In the genomic region with DNA sequence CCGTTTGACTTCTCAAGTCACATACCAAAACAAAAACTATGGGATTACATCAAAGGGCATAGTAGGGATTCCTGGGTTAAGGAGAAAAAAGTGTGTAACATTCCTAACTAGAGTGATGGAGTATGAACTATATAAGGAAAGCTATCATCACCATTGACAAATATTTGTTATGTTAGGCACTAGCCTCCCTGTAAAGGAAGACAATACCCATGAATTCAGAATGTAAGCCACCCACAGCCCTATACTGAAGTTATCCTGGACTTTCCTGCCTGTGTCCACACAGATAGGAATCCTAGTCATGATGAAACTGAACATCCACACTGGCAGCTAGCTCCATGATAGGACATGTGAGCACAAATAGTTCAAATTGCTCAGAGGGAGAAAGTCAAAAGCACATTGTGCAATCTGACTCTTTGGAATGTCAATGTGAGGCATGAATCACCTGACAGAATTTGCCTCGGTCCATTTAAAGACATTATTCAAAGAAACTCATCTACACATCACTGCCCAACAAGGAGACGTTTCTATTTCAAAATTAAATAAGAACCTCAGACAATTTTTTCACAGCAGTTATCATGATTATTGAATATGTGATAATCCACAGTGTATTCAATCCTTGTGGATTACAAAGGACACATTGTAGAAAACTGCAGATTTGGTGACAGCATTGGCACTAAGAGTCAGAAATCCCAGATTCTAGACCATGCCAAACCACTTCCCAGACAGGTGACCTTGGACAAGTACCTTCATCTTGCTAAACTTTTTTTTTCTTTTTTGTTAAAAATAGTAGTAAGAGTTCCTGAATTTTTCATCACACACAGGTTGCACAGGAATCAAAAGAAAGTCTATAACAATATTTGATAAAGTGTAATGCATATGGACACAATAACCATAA, we compare ENCODE assay signal across 9 cellular contexts.
DNase-seq lines count a peak whose midpoint lies in the region; ATAC-seq and TF ChIP-seq lines count a peak whose summit lies in the region.
"Had no signal": no experiment of that assay in that cellular context is flagged by ENCODE, and none has a peak within 500 bp of the region (broad histone marks: within the 10 kb centered on the region; RNA-seq: fewer than 3 reads in every experiment).

No MANE protein-coding gene starts in this region.

- no peaks in the 10 kb centered on the region for H3K27me3 ChIP-seq in brain microvascular endothelial cell (replicated peaks)

- H3K4me3 ChIP-seq in brain microvascular endothelial cell (ENCODE audit: low read depth, low read length): no peak overlapping the region

- in situ Hi-C loops in brain microvascular endothelial cell (cut with HindIII; ENCODE audit: low pct_ligation_motif_present, low sequenced_read_pairs): no loop called here

- no peaks in the 10 kb centered on the region for H3K36me3 ChIP-seq in brain microvascular endothelial cell (replicated peaks)

- DNase-seq in HT-29 (ENCODE audit: low spot score): peak; percentile 34
- DNase-seq in brain microvascular endothelial cell: peak; percentile 96
- peak; percentile 99 for DNase-seq in iris pigment epithelial cell (ENCODE audit: low read depth)
- DNase-seq in stromal cell of bone marrow (ENCODE audit: low read depth): peak; percentile 82
- DNase-seq in medulla oblongata (ENCODE audit: extremely low spot score): no peak
- DNase-seq in UCSD-AML1 (lab: John Stamatoyannopoulos, UW; ENCODE audit: unreplicated experiment): no peak
- DNase-seq in NCI-H1436 (lab: John Stamatoyannopoulos, UW): no peak
- DNase-seq: activated T-cell treated with anti-CD3 and anti-CD28 coated beads, Interleukin-2, amount 50 U/mL, for 1 hour had no signal

- TF ChIP-seq CTCF in brain microvascular endothelial cell (IDR thresholded peaks at IDR 0.05; ENCODE audit: low read depth, low read length, missing control alignments): no peak

- peak overlapping the region; percentile 90 for H3K27ac ChIP-seq in brain microvascular endothelial cell

- no peak for ATAC-seq in HG03432 (IDR thresholded peaks at IDR 0.05; ENCODE audit: unreplicated experiment)

Comparison
In these comparisons a context has a peak if more than half of its experiments do, and no peak if none do; other contexts are left out.
1. DNase-seq: peak in HT-29 (single experiment), brain microvascular endothelial cell (single experiment), iris pigment epithelial cell (single experiment) and stromal cell of bone marrow (single experiment); none in medulla oblongata (single experiment), UCSD-AML1 (single experiment) and NCI-H1436 (single experiment).